ENCODE assay signal across 10 cellular contexts in genomic region chr16:67555795-67556212, GRCh38. TPM values are rescaled to one million over a fixed set of nuclear protein-coding genes. Genes with fewer than 3 reads are reported as not detected.
DNase-seq lines count a peak whose midpoint lies in the region; ATAC-seq and TF ChIP-seq lines count a peak whose summit lies in the region.
"Had no signal": no experiment of that assay in that cellular context is flagged by ENCODE, and none has a peak within 500 bp of the region (broad histone marks: within the 10 kb centered on the region; RNA-seq: fewer than 3 reads in every experiment).

No MANE protein-coding gene starts in this region.

- H3K4me3 ChIP-seq in OCI-LY3 (ENCODE audit: low read length) (no peak overlapping the region), transverse colon (no peak overlapping the region)
- H3K4me3 ChIP-seq in effector memory CD4-positive, alpha-beta T cell (ENCODE audit: insufficient read depth, low read depth, low read length, poor library complexity, severe bottlenecking) = no peak overlapping the region

- H3K4me1 Mint-ChIP-seq in stimulated activated naive CD8-positive, alpha-beta T cell treated with anti-CD3 and anti-CD28 coated beads, Interleukin-15, Interleukin-2, amounts not matched to agents 100 ng/mL and 50 ng/mL, for 24 hours (ENCODE audit: low read depth) = peaks cover 68% of the 10 kb centered on the region

- H4K20me1 ChIP-seq in OCI-LY3 (ENCODE audit: insufficient read depth, low read length) = no peaks in the 10 kb centered on the region

- intact Hi-C loops in transverse colon (cut with DNase I; ENCODE audit: low total_unique reads) = no loop called here

- H3K36me3 ChIP-seq in OCI-LY3 (replicated peaks; ENCODE audit: low read depth, low read length) (peaks cover 2% of the 10 kb centered on the region), transverse colon (no peaks in the 10 kb centered on the region)
- H3K36me3 ChIP-seq in effector memory CD4-positive, alpha-beta T cell (ENCODE audit: control insufficient read depth, insufficient read depth, low read length) = no peaks in the 10 kb centered on the region

- H2AFZ ChIP-seq in OCI-LY3 (ENCODE audit: low read depth, low read length) = no peak overlapping the region

- no peak for ATAC-seq in HG02938 (IDR thresholded peaks at IDR 0.05; ENCODE audit: unreplicated experiment)
- ATAC-seq: left cardiac atrium had no signal

- peak overlapping the region; percentile 35 for H3K4me2 ChIP-seq in OCI-LY3 (ENCODE audit: low read length)

- in situ Hi-C loops in transverse colon (cut with MboI; ENCODE audit: low pct_ligation_motif_present in 1 of 4, low pct_unique_long_range_greater_than_20kb in 1 of 4, low sequenced_read_pairs in 3 of 4) = loop anchor here in 3 of 4 donors (10.0 to 25.0 kb wide), 2 partner anchors 89 to 106 kb away; partner anchors contain the start of genes ACD (in 2 of the 3), C16orf86 (in 2 of the 3), ENKD1 (in 2 of the 3) and PARD6A (in 2 of the 3)

- no peak for TF ChIP-seq EP300 in transverse colon (IDR thresholded peaks at IDR 0.05; ENCODE audit: low read depth)

- peak overlapping the region; percentile 75 for H3K4me3 Mint-ChIP-seq in stimulated activated naive CD8-positive, alpha-beta T cell treated with anti-CD3 and anti-CD28 coated beads, Interleukin-15, Interleukin-2, amounts not matched to agents 100 ng/mL and 50 ng/mL, for 24 hours

- H3K4me1 ChIP-seq in OCI-LY3 (ENCODE audit: low read length) (peaks cover 10% of the 10 kb centered on the region), transverse colon (peaks cover 0 to 8% (median 3%) of the 10 kb centered on the region in 4 donors)
- peaks cover 31% of the 10 kb centered on the region for H3K4me1 ChIP-seq in effector memory CD4-positive, alpha-beta T cell (ENCODE audit: control insufficient read depth, insufficient read depth, low read length, poor library complexity, severe bottlenecking)

- peaks cover 4% of the 10 kb centered on the region for H3K79me2 ChIP-seq in OCI-LY3 (ENCODE audit: low read length)

- TF ChIP-seq POLR2A in transverse colon (IDR thresholded peaks at IDR 0.05) = no peak

- peak; percentile 34 to 47 for DNase-seq in activated CD4-positive, alpha-beta T cell treated with anti-CD3 and anti-CD28 coated beads for 4 hours
- no peak for DNase-seq in activated CD4-positive, alpha-beta T cell treated with anti-CD3 and anti-CD28 coated beads, Interleukin-2, amount 50 U/mL, for 1 hour
- no peak for DNase-seq in effector memory CD4-positive, alpha-beta T cell
- no peak for DNase-seq in transverse colon
- DNase-seq in NCI-H1417 treated with DMSO at 0.1 percent for 48 hours (lab: John Stamatoyannopoulos, UW) = no peak
- DNase-seq: left cardiac atrium, NCI-H2171 treated with DMSO at 0.1 percent for 48 hours had no signal

- TF ChIP-seq CTCF in OCI-LY3 (IDR thresholded peaks at IDR 0.05; ENCODE audit: low read depth, low read length) (no peak), transverse colon (IDR thresholded peaks at IDR 0.05) (no peak)

- H3K27ac ChIP-seq in OCI-LY3 (ENCODE audit: low read length) (no peak overlapping the region; the same call in 1 of the 2 replicates), transverse colon (peak overlapping the region in 2 of 4 donors; percentile 30 to 31)
- peak overlapping the region; percentile 4 for H3K27ac ChIP-seq in effector memory CD4-positive, alpha-beta T cell (ENCODE audit: insufficient read depth, low read length, poor library complexity, severe bottlenecking)

- H3K27me3 ChIP-seq in OCI-LY3 (ENCODE audit: low read depth, low read length) (no peaks in the 10 kb centered on the region), transverse colon (no peaks in the 10 kb centered on the region)
- H3K27me3 ChIP-seq in effector memory CD4-positive, alpha-beta T cell (replicated peaks; ENCODE audit: control insufficient read depth, insufficient read depth, low read length, poor library complexity, severe bottlenecking) = no peaks in the 10 kb centered on the region

- peak overlapping the region; percentile 99 for H3K27ac Mint-ChIP-seq in stimulated activated naive CD8-positive, alpha-beta T cell treated with anti-CD3 and anti-CD28 coated beads, Interleukin-15, Interleukin-2, amounts not matched to agents 100 ng/mL and 50 ng/mL, for 24 hours

- WGBS in transverse colon (ENCODE audit: low coverage in 1 of 2), 2 donors = 64% methylated on average over 3 of the region's 3 CpGs

- no peaks in the 10 kb centered on the region for H3K27me3 Mint-ChIP-seq in stimulated activated naive CD8-positive, alpha-beta T cell treated with anti-CD3 and anti-CD28 coated beads, Interleukin-15, Interleukin-2, amounts not matched to agents 100 ng/mL and 50 ng/mL, for 24 hours

- H3K9ac ChIP-seq in OCI-LY3 (ENCODE audit: low read length) = no peak overlapping the region

- H3K9me3 ChIP-seq in OCI-LY3 (ENCODE audit: insufficient read depth, low read length) (no peaks in the 10 kb centered on the region), transverse colon (no peaks in the 10 kb centered on the region)
- H3K9me3 ChIP-seq in effector memory CD4-positive, alpha-beta T cell (ENCODE audit: control insufficient read depth, low read length) = no peaks in the 10 kb centered on the region

- peaks cover 15% of the 10 kb centered on the region for H3K36me3 Mint-ChIP-seq in stimulated activated naive CD8-positive, alpha-beta T cell treated with anti-CD3 and anti-CD28 coated beads, Interleukin-15, Interleukin-2, amounts not matched to agents 100 ng/mL and 50 ng/mL, for 24 hours (ENCODE audit: low read depth)

- H3K9me3 Mint-ChIP-seq in stimulated activated naive CD8-positive, alpha-beta T cell treated with anti-CD3 and anti-CD28 coated beads, Interleukin-15, Interleukin-2, amounts not matched to agents 100 ng/mL and 50 ng/mL, for 24 hours = no peaks in the 10 kb centered on the region

RNA-seq across cellular contexts. Expression of gene CTCF, which starts 6.5 kb away (rescaled TPM):
- 10 to 100 TPM; 40.0 to 46.8 (median 41.9) TPM for total RNA-seq in transverse colon

RNA-seq across cellular contexts. Expression of gene RIPOR1, which starts 27.2 kb away (rescaled TPM):
- 100 to 1,000 TPM in 1 of 4 donors, 10 to 100 TPM in 3; 11.2 to 141 (median 24.1) TPM for total RNA-seq in transverse colon

Comparison
In these comparisons a context has a peak if more than half of its experiments do, and no peak if none do; other contexts are left out.
1. DNase-seq: peak in activated CD4-positive, alpha-beta T cell treated with anti-CD3 and anti-CD28 coated beads for 4 hours (2 of 2); none in activated CD4-positive, alpha-beta T cell treated with anti-CD3 and anti-CD28 coated beads, Interleukin-2, amount 50 U/mL, for 1 hour (single experiment), effector memory CD4-positive, alpha-beta T cell (0 of 3), transverse colon (single experiment) and NCI-H1417 treated with DMSO at 0.1 percent for 48 hours (single experiment).